Comparison of ENCODE assay signal across 1 cellular context in genomic region chr12:92402415-92402814, GRCh38.
TF ChIP-seq lines count a peak whose summit lies in the region.

No MANE protein-coding gene starts in this region.

TF ChIP-seq in K562, 482 proteins besides CTCF, POLR2A, EP300 and RAD21:
- TF ChIP-seq ZNF512 (tag; IDR thresholded peaks at IDR 0.05) (peak; percentile 88), CHD2 (IDR thresholded peaks at IDR 0.05; ENCODE audit: low read depth, low read length) (no peak), ZC3H8 (IDR thresholded peaks at IDR 0.05) (no peak)
TF ChIP-seq in K562: peak in this region for 1.
